In genomic region chr15:78695849-78696248, GRCh38 we compare ENCODE assay signal across 35 cellular contexts. TPM values are rescaled to one million over a fixed set of nuclear protein-coding genes. Genes with fewer than 3 reads are reported as not detected.
DNase-seq lines count a peak whose midpoint lies in the region; ATAC-seq, FAIRE-seq and TF ChIP-seq lines count a peak whose summit lies in the region.
"Had no signal": no experiment of that assay in that cellular context is flagged by ENCODE, and none has a peak within 500 bp of the region (broad histone marks: within the 10 kb centered on the region; RNA-seq: fewer than 3 reads in every experiment).

No MANE protein-coding gene starts in this region.

- peak; percentile 36 for DNase-seq in GM23338 (ENCODE audit: low spot score)
- DNase-seq in K562 (ENCODE audit: extremely low read depth in 1 of 4, low spot score in 3 of 4): peak in 2 of 4 experiments; percentile 39 to 67
- peak; percentile 64 for DNase-seq in left lobe of liver (ENCODE audit: low spot score)
- DNase-seq in epidermal melanocyte (ENCODE audit: insufficient read length, low spot score): no peak
- DNase-seq in MV-4-11 (lab: John Stamatoyannopoulos, UW): no peak
- no peak for DNase-seq in SHP77 treated with DMSO at 0.1 percent for 48 hours (lab: John Stamatoyannopoulos, UW)
- no peak for DNase-seq in smooth muscle cell (lab: John Stamatoyannopoulos, UW; ENCODE audit: unreplicated experiment)
- DNase-seq: ACHN; activated CD4-positive, alpha-beta T cell treated with anti-CD3 and anti-CD28 coated beads, Interleukin-2, amount 10 ng/mL, durations not matched to agents 7 days and 5 days; anterior cingulate cortex; COR-L47; cortex of kidney; DMS79 treated with DMSO at 0.1 percent for 48 hours; gastrocnemius medialis; hippocampal formation; KG1; left colon; MM.1S; naive thymus-derived CD4-positive, alpha-beta T cell; NCI-H1417 treated with DMSO at 0.1 percent for 48 hours; NCI-H2081; NCI-H2227 treated with DMSO at 0.1 percent for 48 hours; NCI-H69; RPMI8226; SK-N-SH; stimulated activated CD4-positive, alpha-beta T cell treated with anti-CD3 and anti-CD28 coated beads, Interleukin-2, amount 100 ng/mL, for 24 hours; T-helper 17 cell had no signal

- peaks cover 17% of the 10 kb centered on the region; the same call in 2 of the 3 replicates for H3K4me1 Mint-ChIP-seq in GM23338
- H3K4me1 Mint-ChIP-seq: activated CD4-positive, alpha-beta T cell treated with anti-CD3 and anti-CD28 coated beads, Interleukin-2, amount 10 ng/mL, durations not matched to agents 7 days and 5 days; activated naive CD4-positive, alpha-beta T cell treated with anti-CD3 and anti-CD28 coated beads, Interleukin-2, amount 50 U/mL, for 24 hours; T-helper 17 cell had no signal

- no peaks in the 10 kb centered on the region for H3K9me3 Mint-ChIP-seq in GM23338
- H3K9me3 Mint-ChIP-seq: activated CD4-positive, alpha-beta T cell treated with anti-CD3 and anti-CD28 coated beads, Interleukin-2, amount 10 ng/mL, durations not matched to agents 7 days and 5 days; activated naive CD4-positive, alpha-beta T cell treated with anti-CD3 and anti-CD28 coated beads, Interleukin-2, amount 50 U/mL, for 24 hours; naive thymus-derived CD4-positive, alpha-beta T cell had no signal

- POLR2A ChIA-PET in K562 (lab: Yijun Ruan, JAX): interaction anchor here (1.2 kb wide), 1 partner anchor 21 kb away, joined by 4 read pairs; no protein-coding TSS in a partner anchor

- no peaks in the 10 kb centered on the region for H3F3A ChIP-seq in GM23338 (replicated peaks; ENCODE audit: low read depth)
- no peaks in the 10 kb centered on the region for H3F3A ChIP-seq in smooth muscle cell (ENCODE audit: low read depth)

- H3K4me3 ChIP-seq in GM23338 (no peak overlapping the region), OCI-LY3 (ENCODE audit: low read length) (no peak overlapping the region), K562 (no peak overlapping the region), smooth muscle cell (no peak overlapping the region)
- H3K4me3 ChIP-seq: cardiac muscle cell, gastrocnemius medialis, suprapubic skin had no signal

- no peak overlapping the region for H3K27ac Mint-ChIP-seq in GM23338
- H3K27ac Mint-ChIP-seq: activated CD4-positive, alpha-beta T cell treated with anti-CD3 and anti-CD28 coated beads, Interleukin-2, amount 10 ng/mL, durations not matched to agents 7 days and 5 days; activated naive CD4-positive, alpha-beta T cell treated with anti-CD3 and anti-CD28 coated beads, Interleukin-2, amount 50 U/mL, for 24 hours; naive thymus-derived CD4-positive, alpha-beta T cell; T-helper 17 cell had no signal

- no peaks in the 10 kb centered on the region for H3K27me3 Mint-ChIP-seq in GM23338 (ENCODE audit: insufficient read depth, low read depth, poor library complexity)

- H3K36me3 Mint-ChIP-seq in GM23338 (ENCODE audit: low read depth): no peaks in the 10 kb centered on the region
- H3K36me3 Mint-ChIP-seq: activated naive CD4-positive, alpha-beta T cell treated with anti-CD3 and anti-CD28 coated beads, Interleukin-2, amount 50 U/mL, for 24 hours; naive thymus-derived CD4-positive, alpha-beta T cell had no signal

- no peaks in the 10 kb centered on the region for H3K9me3 ChIP-seq in OCI-LY3 (ENCODE audit: insufficient read depth, low read length)
- no peaks in the 10 kb centered on the region for H3K9me3 ChIP-seq in K562 (replicated peaks; ENCODE audit: control insufficient read depth, insufficient read depth, low read depth, low read length)
- no peaks in the 10 kb centered on the region for H3K9me3 ChIP-seq in smooth muscle cell (replicated peaks; ENCODE audit: low read depth)
- H3K9me3 ChIP-seq: gastrocnemius medialis, SK-N-SH, suprapubic skin had no signal

- no peaks in the 10 kb centered on the region for H3K36me3 ChIP-seq in GM23338 (ENCODE audit: insufficient read depth)
- H3K36me3 ChIP-seq in OCI-LY3 (replicated peaks; ENCODE audit: low read depth, low read length): no peaks in the 10 kb centered on the region
- no peaks in the 10 kb centered on the region for H3K36me3 ChIP-seq in K562 (ENCODE audit: control insufficient read depth, insufficient read depth, low read length)
- no peaks in the 10 kb centered on the region for H3K36me3 ChIP-seq in smooth muscle cell (ENCODE audit: low read depth)
- H3K36me3 ChIP-seq: cardiac muscle cell, gastrocnemius medialis, suprapubic skin had no signal

- no peak for TF ChIP-seq EP300 in K562 (IDR thresholded peaks at IDR 0.05; ENCODE audit: low read length)

- TF ChIP-seq CTCF in GM23338 (conservative IDR thresholded peaks at IDR 0.05; ENCODE audit: low read depth in 2 of 2): peak; percentile 22 to 45; a peak in 2 of 4 replicates
- peak; percentile 9; the same call in 1 of the 2 replicates for TF ChIP-seq CTCF in OCI-LY3 (IDR thresholded peaks at IDR 0.05; ENCODE audit: low read depth, low read length)
- peak; percentile 35 to 64 (median 43) for TF ChIP-seq CTCF in K562 (IDR thresholded peaks at IDR 0.05 in 2 of 3, conservative IDR thresholded peaks at IDR 0.05 in 1 of 3; ENCODE audit: insufficient read depth in 2 of 3, low read depth in 1 of 3, low read length in 3 of 3)
- no peak for TF ChIP-seq CTCF in smooth muscle cell (IDR thresholded peaks at IDR 0.05; ENCODE audit: borderline replicate concordance, insufficient read depth, poor library complexity, severe bottlenecking)

- no peak for TF ChIP-seq POLR2A in K562 (conservative IDR thresholded peaks at IDR 0.05)

- CTCF ChIA-PET in K562 (lab: Yijun Ruan, JAX; ENCODE audit: low intra/inter-chr PET ratio): no interaction called here

- 0% methylated on average over 3 of the region's 3 CpGs for WGBS in K562 (ENCODE audit: insufficient coverage, low coverage, missing lambda C conversion rate)
- 72% methylated on average over 3 of the region's 3 CpGs for WGBS in smooth muscle cell (ENCODE audit: low lambda C conversion rate)

- H3K9ac ChIP-seq in OCI-LY3 (ENCODE audit: low read length): peak overlapping the region; percentile 4; the same call in 1 of the 2 replicates
- no peak overlapping the region for H3K9ac ChIP-seq in K562 (ENCODE audit: insufficient read depth in 1 of 2, low read depth in 2 of 2, low read length in 2 of 2)
- no peak overlapping the region for H3K9ac ChIP-seq in smooth muscle cell (ENCODE audit: low read depth)
- H3K9ac ChIP-seq: SK-N-SH had no signal

- H2AFZ ChIP-seq in GM23338 (peak overlapping the region; percentile 74; the same call in 1 of the 2 replicates), OCI-LY3 (ENCODE audit: low read depth, low read length) (peak overlapping the region; percentile 80), K562 (ENCODE audit: low read depth, low read length) (no peak overlapping the region), smooth muscle cell (ENCODE audit: low read depth) (no peak overlapping the region)

- no peak overlapping the region for H3K27ac ChIP-seq in GM23338 (ENCODE audit: low read depth)
- H3K27ac ChIP-seq in OCI-LY3 (ENCODE audit: low read length): peak overlapping the region; percentile 37
- no peak overlapping the region for H3K27ac ChIP-seq in K562 (ENCODE audit: extremely low read depth, low read depth, low read length)
- no peak overlapping the region for H3K27ac ChIP-seq in smooth muscle cell (ENCODE audit: low read depth)
- H3K27ac ChIP-seq: cardiac muscle cell, gastrocnemius medialis, suprapubic skin had no signal

- ATAC-seq in GM23338 (peak; percentile 82), K562 (peak; percentile 82), left lobe of liver (peak; percentile 93)
- ATAC-seq: gastrocnemius medialis; HCT116; left colon; naive thymus-derived CD4-positive, alpha-beta T cell; T-helper 17 cell had no signal

- intact Hi-C loops in K562 (cut with micrococcal nuclease): no loop called here

- H3K79me2 ChIP-seq in GM23338 (replicated peaks; ENCODE audit: insufficient read depth) (no peaks in the 10 kb centered on the region), OCI-LY3 (ENCODE audit: low read length) (no peaks in the 10 kb centered on the region), K562 (ENCODE audit: control insufficient read depth, insufficient read depth, low read length) (no peaks in the 10 kb centered on the region), smooth muscle cell (ENCODE audit: low read depth) (no peaks in the 10 kb centered on the region)

- no peak overlapping the region for H3K4me2 ChIP-seq in GM23338
- H3K4me2 ChIP-seq in OCI-LY3 (ENCODE audit: low read length): peak overlapping the region; percentile 45
- no peak overlapping the region for H3K4me2 ChIP-seq in K562 (ENCODE audit: insufficient read depth, low read length)
- H3K4me2 ChIP-seq in smooth muscle cell: no peak overlapping the region
- H3K4me2 ChIP-seq: SK-N-SH had no signal

- in situ Hi-C loops in K562 (cut with MboI): no loop called here

- H3K4me3 Mint-ChIP-seq in GM23338: no peak overlapping the region
- H3K4me3 Mint-ChIP-seq: activated CD4-positive, alpha-beta T cell treated with anti-CD3 and anti-CD28 coated beads, Interleukin-2, amount 10 ng/mL, durations not matched to agents 7 days and 5 days; activated naive CD4-positive, alpha-beta T cell treated with anti-CD3 and anti-CD28 coated beads, Interleukin-2, amount 50 U/mL, for 24 hours; naive thymus-derived CD4-positive, alpha-beta T cell; T-helper 17 cell had no signal

- H3K9me1 ChIP-seq in K562 (ENCODE audit: control insufficient read depth, insufficient read depth, low read length): no peaks in the 10 kb centered on the region

- H4K20me1 ChIP-seq in GM23338 (replicated peaks; ENCODE audit: insufficient read depth) (no peaks in the 10 kb centered on the region), OCI-LY3 (ENCODE audit: insufficient read depth, low read length) (no peaks in the 10 kb centered on the region), K562 (replicated peaks; ENCODE audit: control insufficient read depth, insufficient read depth, low read length) (no peaks in the 10 kb centered on the region), smooth muscle cell (ENCODE audit: low read depth) (no peaks in the 10 kb centered on the region)

- H3K27me3 ChIP-seq in GM23338 (ENCODE audit: insufficient read depth) (no peaks in the 10 kb centered on the region), OCI-LY3 (ENCODE audit: low read depth, low read length) (0 out of 2 replicates have a peak, but pooled peaks cover 2% of the 10 kb centered on the region), K562 (ENCODE audit: control insufficient read depth in 2 of 2, insufficient read depth in 2 of 2, low read length in 2 of 2) (peaks cover 0 to 17% of the 10 kb centered on the region in 2 experiments; a peak in 3 of 5 replicates), smooth muscle cell (ENCODE audit: low read depth) (peaks cover 17% of the 10 kb centered on the region)
- H3K27me3 ChIP-seq: cardiac muscle cell, gastrocnemius medialis, suprapubic skin had no signal

- TF ChIP-seq RAD21 in K562 (CRISPR knock-in tag; conservative IDR thresholded peaks at IDR 0.05 in 1 of 2, IDR thresholded peaks at IDR 0.05 in 1 of 2): peak; percentile 15 to 28; a peak in 1 of 4 replicates

- BruUV-seq in K562 (replicated peaks; lab: Mats Ljungman, UMichigan): no TSS peak

- no peaks in the 10 kb centered on the region for H3K9me2 ChIP-seq in GM23338 (ENCODE audit: insufficient read depth)
- H3K9me2 ChIP-seq: SK-N-SH had no signal

- peaks cover 6% of the 10 kb centered on the region for H3K4me1 ChIP-seq in GM23338 (ENCODE audit: insufficient read depth)
- peaks cover 23% of the 10 kb centered on the region for H3K4me1 ChIP-seq in OCI-LY3 (ENCODE audit: low read length)
- H3K4me1 ChIP-seq in K562 (replicated peaks in 1 of 2; ENCODE audit: control insufficient read depth in 2 of 2, insufficient read depth in 2 of 2, low read length in 2 of 2): peaks cover 0 to 5% of the 10 kb centered on the region in 2 experiments; a peak in 2 of 5 replicates
- no peaks in the 10 kb centered on the region for H3K4me1 ChIP-seq in smooth muscle cell (ENCODE audit: low read depth)
- H3K4me1 ChIP-seq: gastrocnemius medialis, suprapubic skin had no signal

- peak; percentile 78 for FAIRE-seq in K562 (lab: Jason Lieb, UNC)
- FAIRE-seq: GM19239 had no signal

RNA-seq across cellular contexts. Expression of gene CHRNB4, which starts 54.8 kb away (rescaled TPM):
- total RNA-seq in GM23338 (2014; rRNA removed; shearing (Covaris generic)): 1.0 and 1.6 TPM in 2 replicates
- polyA plus RNA-seq in GM23338 (2016; fragmentation: Nextera tagmentation; extraction: Ambion mirVana): 0.71 and 1.4 TPM in 2 replicates
- total RNA-seq in K562 (2011; cell fraction: chromatin; rRNA removed; ENCODE audit: low replicate concordance): not detected in 2 replicates
- total RNA-seq in K562 (2011; cell fraction: nucleolus; rRNA removed): not detected in 2 replicates
- total RNA-seq in K562 (2011; cell fraction: nucleoplasm; rRNA removed): not detected in 2 replicates
- total RNA-seq in K562 (2014; rRNA removed): 0.18 TPM in 1 of 2 replicates, not detected in the other
- total RNA-seq in K562 (2014; rRNA removed; fragmentation: Illumina TruSeq; extraction: Trizol): not detected in 2 replicates
- total RNA-seq in K562 (2015; rRNA removed; fragmentation: Illumina TruSeq; extraction: Trizol): not detected in 2 replicates
- total RNA-seq in K562 (2021): not detected in 2 replicates
- not detected in 2 replicates for polyA plus RNA-seq in K562 (2011; rRNA removed)
- polyA plus RNA-seq in K562 (2011; cell fraction: cytosol; rRNA removed): 0.04 TPM in 1 of 2 replicates, not detected in the other
- polyA plus RNA-seq in K562 (2011; cell fraction: nucleus; rRNA removed): 0.04 TPM in 1 of 2 replicates, not detected in the other
- not detected in 2 replicates for polyA plus RNA-seq in K562 (2012)
- not detected in 2 replicates for polyA plus RNA-seq in K562 (2014; fragmentation: Illumina TruSeq; extraction: Trizol)
- polyA plus RNA-seq in K562 (2014; fragmentation: Nextera tagmentation; extraction: Ambion mirVana): under 1 TPM in 1 of 2 experiments, not detected in 1; 0.08 TPM
- not detected in 2 replicates for polyA plus RNA-seq in K562 (2014; rRNA removed)
- polyA minus RNA-seq in K562 (2011; rRNA and poly(A)+ RNA removed): not detected in 2 replicates
- not detected in 2 replicates for polyA minus RNA-seq in K562 (2011; cell fraction: cytosol; rRNA and poly(A)+ RNA removed)
- not detected in 2 replicates for polyA minus RNA-seq in K562 (2011; cell fraction: nucleus; rRNA and poly(A)+ RNA removed)
- total RNA-seq in left lobe of liver: not detected
- total RNA-seq in smooth muscle cell: not detected in 2 replicates
- polyA plus RNA-seq in smooth muscle cell: not detected in 2 replicates
- total RNA-seq: activated CD4-positive, alpha-beta T cell treated with anti-CD3 and anti-CD28 coated beads, Interleukin-2, amount 10 ng/mL, durations not matched to agents 7 days and 5 days; gastrocnemius medialis; HT1080; naive thymus-derived CD4-positive, alpha-beta T cell; T-helper 17 cell had no signal
- polyA plus RNA-seq: BJ; cardiac muscle cell; naive thymus-derived CD4-positive, alpha-beta T cell had no signal

Comparison
In these comparisons a context has a peak if more than half of its experiments do, and no peak if none do; other contexts are left out.
1. DNase-seq: peak in GM23338 (single experiment) and left lobe of liver (single experiment); none in epidermal melanocyte (single experiment), MV-4-11 (single experiment), SHP77 treated with DMSO at 0.1 percent for 48 hours (single experiment) and smooth muscle cell (single experiment).
2. H2AFZ ChIP-seq: peak in GM23338 (single experiment) and OCI-LY3 (single experiment); none in K562 (single experiment) and smooth muscle cell (single experiment).
3. Peak in every context shown above with its lines, with median percentiles within 50 percentile points of each other: ATAC-seq.